In the genomic region with DNA sequence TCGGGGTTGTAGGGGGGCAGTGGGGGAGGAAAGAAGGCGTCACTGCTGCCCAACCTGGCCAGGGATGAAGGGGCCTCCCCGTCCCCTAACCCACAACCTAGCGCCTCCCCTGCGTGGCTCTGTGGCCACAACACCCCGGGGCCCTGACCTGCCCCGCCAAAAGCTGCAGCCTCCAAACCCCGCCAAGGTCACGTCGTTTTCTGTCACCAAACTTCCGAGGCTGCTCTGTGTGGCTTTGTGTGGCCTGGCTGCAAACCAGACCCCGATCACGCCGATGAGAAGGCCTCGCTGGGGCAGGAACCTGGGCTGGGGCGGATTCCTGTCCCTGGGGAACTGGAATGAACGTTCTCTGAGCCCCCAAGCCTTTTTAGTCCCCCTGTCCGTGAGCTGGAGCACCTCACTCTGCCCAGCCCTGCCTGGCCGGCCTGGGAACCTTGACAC, we compare ENCODE assay signal across 27 cellular contexts. TPM values are rescaled to one million over a fixed set of nuclear protein-coding genes. Genes with fewer than 3 reads are reported as not detected.
"Had no signal": no experiment of that assay in that cellular context is flagged by ENCODE, and none has a peak within 500 bp of the region (broad histone marks: within the 10 kb centered on the region; RNA-seq: fewer than 3 reads in every experiment).

No MANE protein-coding gene starts in this region.

- H3K9ac ChIP-seq: KMS-11 had no signal

- H3K27ac Mint-ChIP-seq: activated CD8-positive, alpha-beta T cell treated with anti-CD3 and anti-CD28 coated beads, Interleukin-2, amount 10 ng/mL, durations not matched to agents 7 days and 5 days; activated naive CD4-positive, alpha-beta T cell treated with anti-CD3 and anti-CD28 coated beads, Interleukin-2, amount 50 U/mL, for 24 hours; IgD-negative memory B cell; T-helper 17 cell; WTC11 had no signal

- H3K4me2 ChIP-seq: KMS-11 had no signal

- H3K9me3 ChIP-seq: breast epithelium had no signal

- H3K36me3 ChIP-seq: breast epithelium had no signal

- ATAC-seq: activated CD8-positive, alpha-beta T cell treated with anti-CD3 and anti-CD28 coated beads, Interleukin-2, amount 10 ng/mL, durations not matched to agents 7 days and 5 days; PC-3; T-helper 17 cell; WTC11 had no signal

- FAIRE-seq: RCC 7860 had no signal

- DNase-seq: activated CD4-positive, alpha-beta T cell treated with anti-CD3 and anti-CD28 coated beads for 48 hours; activated CD4-positive, alpha-beta T cell treated with anti-CD3 and anti-CD28 coated beads, Interleukin-2, amount 50 U/mL, for 4 hours; activated CD4-positive, CD25-positive, alpha-beta regulatory T cell treated with anti-CD3 and anti-CD28 coated beads, Interleukin-2, amount 50 U/mL, for 72 hours; activated CD8-positive, alpha-beta memory T cell treated with anti-CD3 and anti-CD28 coated beads, Interleukin-2, amount 50 U/mL, for 48 hours; activated CD8-positive, alpha-beta T cell treated with anti-CD3 and anti-CD28 coated beads, Interleukin-2, amount 10 ng/mL, durations not matched to agents 7 days and 5 days; activated effector memory CD4-positive, alpha-beta T cell treated with Interleukin-2 at 50 U/mL for 16 hours; activated naive CD4-positive, alpha-beta T cell; activated T-cell treated with anti-CD3 and anti-CD28 coated beads, Interleukin-2, amount 50 U/mL, for 1 hour; aorta; MM.1S; NCI-H1105; NCI-H1436; NCI-H1694 treated with DMSO at 0.1 percent for 48 hours; NCI-H2029 treated with DMSO at 0.1 percent for 48 hours; NCI-H345; NCI-H510A; NCI-H526 treated with DMSO at 0.1 percent for 48 hours; PC-3; SIG-M5; T-helper 17 cell; T-helper 9 cell had no signal

- H3K36me3 Mint-ChIP-seq: activated naive CD4-positive, alpha-beta T cell treated with anti-CD3 and anti-CD28 coated beads, Interleukin-2, amount 50 U/mL, for 24 hours; WTC11 had no signal

- H3K9me3 Mint-ChIP-seq: activated naive CD4-positive, alpha-beta T cell treated with anti-CD3 and anti-CD28 coated beads, Interleukin-2, amount 50 U/mL, for 24 hours; WTC11 had no signal

- H3K27ac ChIP-seq: breast epithelium, KMS-11 had no signal

- H3K27me3 ChIP-seq: breast epithelium had no signal

- H3K4me3 ChIP-seq: breast epithelium had no signal

- H3K4me3 Mint-ChIP-seq: activated CD8-positive, alpha-beta T cell treated with anti-CD3 and anti-CD28 coated beads, Interleukin-2, amount 10 ng/mL, durations not matched to agents 7 days and 5 days; activated naive CD4-positive, alpha-beta T cell treated with anti-CD3 and anti-CD28 coated beads, Interleukin-2, amount 50 U/mL, for 24 hours; IgD-negative memory B cell; T-helper 17 cell; WTC11 had no signal

RNA-seq across cellular contexts. Expression of gene CIBAR2, which starts 30.5 kb away (rescaled TPM):
- total RNA-seq: activated CD8-positive, alpha-beta T cell treated with anti-CD3 and anti-CD28 coated beads, Interleukin-2, amount 10 ng/mL, durations not matched to agents 7 days and 5 days; breast epithelium; PC-3; T-helper 17 cell; WTC11 had no signal
- polyA plus RNA-seq: aorta, IgD-negative memory B cell had no signal
